In genomic region chr3:152219769-152220255, GRCh38 we compare ENCODE assay signal across 14 cellular contexts. TPM values are rescaled to one million over a fixed set of nuclear protein-coding genes. Genes with fewer than 3 reads are reported as not detected.
DNase-seq lines count a peak whose midpoint lies in the region; ATAC-seq, FAIRE-seq and TF ChIP-seq lines count a peak whose summit lies in the region.
"Had no signal": no experiment of that assay in that cellular context is flagged by ENCODE, and none has a peak within 500 bp of the region (broad histone marks: within the 10 kb centered on the region; RNA-seq: fewer than 3 reads in every experiment).

No MANE protein-coding gene starts in this region.

- H3K9me3 ChIP-seq in A549 (no peaks in the 10 kb centered on the region), aorta (ENCODE audit: control insufficient read depth, low read length) (no peaks in the 10 kb centered on the region)
- H3K9me3 ChIP-seq: upper lobe of left lung had no signal

- TF ChIP-seq CTCF in A549 (IDR thresholded peaks at IDR 0.05) (no peak), CD14-positive monocyte (IDR thresholded peaks at IDR 0.05) (no peak)

- peaks cover 9% of the 10 kb centered on the region; the same call in 2 of the 3 replicates for H3K4me1 ChIP-seq in A549
- H3K4me1 ChIP-seq in aorta (ENCODE audit: control insufficient read depth in 1 of 2, insufficient read depth in 2 of 2, low read length in 2 of 2) = peaks cover 0 to 4% of the 10 kb centered on the region in 2 donors

- ATAC-seq in A549 (no peak), naive B cell (ENCODE audit: low read depth in 2 of 2) (no peak), HG03565 (IDR thresholded peaks at IDR 0.05; ENCODE audit: unreplicated experiment) (no peak), HG03175 (IDR thresholded peaks at IDR 0.05; ENCODE audit: unreplicated experiment) (no peak), aorta (ENCODE audit: low FRiP score) (no peak)
- ATAC-seq in activated T-helper 17 cell treated with anti-CD3 and anti-CD28 coated beads, Interleukin-2, amount 50 U/mL, for 72 hours (replicated peaks) = no peak

- intact Hi-C loops in CD14-positive monocyte (cut with micrococcal nuclease) = no loop called here
- intact Hi-C loops in aorta (cut with DNase I) = loop anchor here (5.0 kb wide), 2 partner anchors 37 to 47 kb away; partner anchors contain the start of gene MBNL1 (in 1 of the 2)

- POLR2A ChIA-PET in A549 (lab: Yijun Ruan, JAX) = no interaction called here

- CTCF ChIA-PET in A549 (lab: Yijun Ruan, JAX) = interaction anchor here (1.2 to 2.1 kb wide), 2 partner anchors 21 to 36 kb away, joined by 4 to 5 read pairs; no protein-coding TSS in a partner anchor

- H3K4me1 Mint-ChIP-seq in CD14-positive monocyte (peaks cover 64% of the 10 kb centered on the region), naive B cell (peaks cover 50 to 65% (median 61%) of the 10 kb centered on the region in 3 donors)
- peaks cover 35% of the 10 kb centered on the region for H3K4me1 Mint-ChIP-seq in activated T-helper 17 cell treated with anti-CD3 and anti-CD28 coated beads, Interleukin-2, amount 50 U/mL, for 72 hours

- no peak for TF ChIP-seq RAD21 in A549 (conservative IDR thresholded peaks at IDR 0.05 in 1 of 2, IDR thresholded peaks at IDR 0.05 in 1 of 2)

- no peak for DNase-seq in A549 (ENCODE audit: low read depth in 1 of 2, low spot score in 1 of 2)
- no peak for DNase-seq in CD14-positive monocyte (ENCODE audit: low spot score)
- DNase-seq in naive B cell = no peak
- DNase-seq in globus pallidus (ENCODE audit: low spot score) = no peak
- no peak for DNase-seq in aorta
- DNase-seq: DMS53; HCEC 1CT; mesenchymal stem cell; stimulated activated CD4-positive, alpha-beta T cell treated with anti-CD3 and anti-CD28 coated beads, Interleukin-4, amount 100 ng/mL, for 1 hour; upper lobe of left lung had no signal

- H3K4me2 ChIP-seq in A549 = no peak overlapping the region

- H3K4me3 ChIP-seq in A549 (no peak overlapping the region), aorta (ENCODE audit: low read length in 2 of 2) (no peak overlapping the region)
- H3K4me3 ChIP-seq: upper lobe of left lung had no signal

- no peaks in the 10 kb centered on the region for H3K27me3 ChIP-seq in aorta (ENCODE audit: control insufficient read depth in 1 of 2, insufficient read depth in 2 of 2, low read length in 1 of 2)
- H3K27me3 ChIP-seq: upper lobe of left lung had no signal

- no peak for FAIRE-seq in A549 (lab: Jason Lieb, UNC)
- FAIRE-seq: islet of Langerhans had no signal

- no peak overlapping the region for H3K4me3 Mint-ChIP-seq in CD14-positive monocyte
- H3K4me3 Mint-ChIP-seq in activated T-helper 17 cell treated with anti-CD3 and anti-CD28 coated beads, Interleukin-2, amount 50 U/mL, for 72 hours = peak overlapping the region; percentile 69
- H3K4me3 Mint-ChIP-seq in naive B cell = peak overlapping the region in 3 of 8 donors; percentile 74 to 93 (median 75)

- H3K27ac ChIP-seq in A549 = no peak overlapping the region
- peak overlapping the region in 1 of 2 donors; percentile 82 for H3K27ac ChIP-seq in aorta (ENCODE audit: low read depth in 1 of 2, low read length in 2 of 2)
- H3K27ac ChIP-seq: upper lobe of left lung had no signal

- WGBS in A549 (ENCODE audit: missing lambda C conversion rate) = 88% methylated on average over 2 of the region's 2 CpGs
- WGBS in aorta, 2 donors = 56 to 64% methylated on average over 2 of the region's 2 CpGs

- no peaks in the 10 kb centered on the region for H3K36me3 ChIP-seq in aorta (ENCODE audit: control insufficient read depth in 1 of 2, insufficient read depth in 2 of 2, low read length in 1 of 2)
- H3K36me3 ChIP-seq: upper lobe of left lung had no signal

- H3K36me3 Mint-ChIP-seq in CD14-positive monocyte (no peaks in the 10 kb centered on the region), naive B cell (no peaks in the 10 kb centered on the region)
- H3K36me3 Mint-ChIP-seq in activated T-helper 17 cell treated with anti-CD3 and anti-CD28 coated beads, Interleukin-2, amount 50 U/mL, for 72 hours (ENCODE audit: low read depth) = no peaks in the 10 kb centered on the region

- H3K9me3 Mint-ChIP-seq in CD14-positive monocyte = peaks cover 0 to 3% (median 0%) of the 10 kb centered on the region in 7 donors
- H3K9me3 Mint-ChIP-seq in activated T-helper 17 cell treated with anti-CD3 and anti-CD28 coated beads, Interleukin-2, amount 50 U/mL, for 72 hours = no peaks in the 10 kb centered on the region
- H3K9me3 Mint-ChIP-seq in naive B cell = peaks cover 0 to 6% (median 0%) of the 10 kb centered on the region in 7 donors

- peaks cover 0 to 2% (median 0%) of the 10 kb centered on the region in 3 donors for H3K27me3 Mint-ChIP-seq in CD14-positive monocyte (ENCODE audit: low read depth in 3 of 3)
- no peaks in the 10 kb centered on the region for H3K27me3 Mint-ChIP-seq in activated T-helper 17 cell treated with anti-CD3 and anti-CD28 coated beads, Interleukin-2, amount 50 U/mL, for 72 hours
- no peaks in the 10 kb centered on the region for H3K27me3 Mint-ChIP-seq in naive B cell

- no peak for TF ChIP-seq EP300 in A549 (IDR thresholded peaks at IDR 0.05)

- no peak for TF ChIP-seq POLR2A in A549 (IDR thresholded peaks at IDR 0.05; ENCODE audit: low read length)

- H3K27ac Mint-ChIP-seq in CD14-positive monocyte (peak overlapping the region in 4 of 7 donors; percentile 0 to 91 (median 37)), naive B cell (peak overlapping the region in 4 of 6 donors; percentile 2 to 82 (median 9))
- H3K27ac Mint-ChIP-seq in activated T-helper 17 cell treated with anti-CD3 and anti-CD28 coated beads, Interleukin-2, amount 50 U/mL, for 72 hours = no peak overlapping the region

TF ChIP-seq in A549, 52 proteins besides CTCF, POLR2A, EP300 and RAD21:
- TF ChIP-seq RNF2 (IDR thresholded peaks at IDR 0.05; ENCODE audit: borderline replicate concordance, low read depth) (no peak), MAFK (IDR thresholded peaks at IDR 0.05; ENCODE audit: partially characterized antibody) (peak; percentile 24)
TF ChIP-seq in A549: peak in this region for 1.

RNA-seq across cellular contexts. Expression of gene MBNL1, which starts 48.9 kb away (rescaled TPM):
- polyA plus RNA-seq in A549 (2011; rRNA removed) = 92.5 and 114 TPM in 2 replicates
- 38.1 and 53.4 TPM in 2 replicates for polyA plus RNA-seq in A549 (2012; cell fraction: cytosol; rRNA removed)
- polyA plus RNA-seq in A549 (2012; cell fraction: nucleus; rRNA removed) = 23.1 and 23.7 TPM in 2 replicates
- polyA plus RNA-seq in A549 (2017; fragmentation: RNase III; extraction: RNeasy Plus Mini Kit Qiagen cat#74134 plus additional on column Dnase treatment) = 59.6 to 60.5 TPM (median 59.9 TPM) in 3 replicates
- polyA minus RNA-seq in A549 (2011; rRNA and poly(A)+ RNA removed) = 330 and 339 TPM in 2 replicates
- polyA plus RNA-seq in CD14-positive monocyte = 100 to 1,000 TPM; 191 to 204 TPM
- 100 to 1,000 TPM; 322 to 452 TPM for total RNA-seq in activated T-helper 17 cell treated with anti-CD3 and anti-CD28 coated beads, Interleukin-2, amount 50 U/mL, for 72 hours
- 100 to 1,000 TPM; 188 to 346 (median 260) TPM for polyA plus RNA-seq in naive B cell (ENCODE audit: low read depth in 6 of 6)
- total RNA-seq in aorta = 100 to 1,000 TPM; 485 to 689 TPM
- polyA plus RNA-seq in aorta = 100 to 1,000 TPM; 141 to 182 TPM

Comparison
In these comparisons a context has a peak if more than half of its experiments do, and no peak if none do; other contexts are left out.
1. intact Hi-C loops: an anchor here in aorta (5.0 kb wide); none called in CD14-positive monocyte.